Comparison of ENCODE assay signal across 21 cellular contexts in the genomic region with DNA sequence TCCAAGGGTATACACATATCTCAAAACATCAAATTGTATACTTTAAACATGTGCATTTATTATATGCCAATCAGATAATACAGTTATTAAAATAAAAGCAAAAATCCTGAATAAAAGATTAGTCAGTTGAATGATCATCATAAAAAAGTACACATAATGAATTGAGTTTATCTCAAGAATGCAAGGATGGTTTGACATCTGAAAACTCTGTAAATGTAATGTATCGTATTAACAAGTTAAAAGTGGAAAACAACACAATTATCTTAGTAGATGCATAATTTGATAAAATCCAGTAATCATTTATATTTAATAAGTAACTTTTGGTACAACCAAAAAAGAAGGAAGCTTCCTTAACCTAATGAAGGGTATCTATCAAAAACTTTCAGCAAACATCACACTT.
"Had no signal": no experiment of that assay in that cellular context is flagged by ENCODE, and none has a peak within 500 bp of the region (broad histone marks: within the 10 kb centered on the region; RNA-seq: fewer than 3 reads in every experiment).

No MANE protein-coding gene starts in this region.

- H3K36me3 Mint-ChIP-seq: stimulated activated effector memory CD8-positive, alpha-beta T cell treated with anti-CD3 and anti-CD28 coated beads, Interleukin-12 subunit alpha, Interleukin-12 subunit beta, amount 100 ng/mL, for 72 hours had no signal

- H3K27ac Mint-ChIP-seq: activated CD4-positive, alpha-beta memory T cell treated with anti-CD3 and anti-CD28 coated beads for 36 hours; activated naive CD8-positive, alpha-beta T cell treated with anti-CD3 and anti-CD28 coated beads, Interleukin-2, amount 10 ng/mL, durations not matched to agents 7 days and 5 days; dendritic cell treated with granulocyte-macrophage colony-stimulating factor and Interleukin-4, amounts not matched to agents 40 ng/mL and 50 ng/mL, for 4 days; nephron progenitor cell; stimulated activated effector memory CD8-positive, alpha-beta T cell treated with anti-CD3 and anti-CD28 coated beads, Interleukin-12 subunit alpha, Interleukin-12 subunit beta, amount 100 ng/mL, for 72 hours; stimulated activated naive CD8-positive, alpha-beta T cell treated with anti-CD3 and anti-CD28 coated beads, Interleukin-15, amount 100 ng/mL, for 72 hours had no signal

- ATAC-seq: left lobe of liver; lower lobe of right lung; mucosa of descending colon; right lobe of liver; stimulated activated effector memory CD8-positive, alpha-beta T cell treated with anti-CD3 and anti-CD28 coated beads, Interleukin-12 subunit alpha, Interleukin-12 subunit beta, amount 100 ng/mL, for 72 hours; stimulated activated naive CD8-positive, alpha-beta T cell treated with anti-CD3 and anti-CD28 coated beads, Interleukin-15, amount 100 ng/mL, for 72 hours had no signal

- DNase-seq: activated CD4-positive, alpha-beta memory T cell treated with anti-CD3 and anti-CD28 coated beads for 36 hours; activated CD4-positive, alpha-beta T cell treated with anti-CD3 and anti-CD28 coated beads for 48 hours; activated naive CD4-positive, alpha-beta T cell treated with Interleukin-2 at 50 U/mL for 16 hours; activated naive CD8-positive, alpha-beta T cell treated with anti-CD3 and anti-CD28 coated beads, Interleukin-2, amount 10 ng/mL, durations not matched to agents 7 days and 5 days; activated T-cell treated with anti-CD3 and anti-CD28 coated beads, Interleukin-2, amount 50 U/mL, for 48 hours; amygdala; effector CD4-positive, alpha-beta T cell; erythroblast; foreskin fibroblast; lower lobe of right lung; mesendoderm; mucosa of descending colon; nephron progenitor cell; right lobe of liver; small intestine; stimulated activated CD4-positive, alpha-beta T cell treated with anti-CD3 and anti-CD28 coated beads, Interleukin-2, amount 100 ng/mL, for 24 hours; stimulated activated naive CD8-positive, alpha-beta T cell treated with anti-CD3 and anti-CD28 coated beads, Interleukin-15, amount 100 ng/mL, for 72 hours; tibial artery had no signal
